In the genomic region with DNA sequence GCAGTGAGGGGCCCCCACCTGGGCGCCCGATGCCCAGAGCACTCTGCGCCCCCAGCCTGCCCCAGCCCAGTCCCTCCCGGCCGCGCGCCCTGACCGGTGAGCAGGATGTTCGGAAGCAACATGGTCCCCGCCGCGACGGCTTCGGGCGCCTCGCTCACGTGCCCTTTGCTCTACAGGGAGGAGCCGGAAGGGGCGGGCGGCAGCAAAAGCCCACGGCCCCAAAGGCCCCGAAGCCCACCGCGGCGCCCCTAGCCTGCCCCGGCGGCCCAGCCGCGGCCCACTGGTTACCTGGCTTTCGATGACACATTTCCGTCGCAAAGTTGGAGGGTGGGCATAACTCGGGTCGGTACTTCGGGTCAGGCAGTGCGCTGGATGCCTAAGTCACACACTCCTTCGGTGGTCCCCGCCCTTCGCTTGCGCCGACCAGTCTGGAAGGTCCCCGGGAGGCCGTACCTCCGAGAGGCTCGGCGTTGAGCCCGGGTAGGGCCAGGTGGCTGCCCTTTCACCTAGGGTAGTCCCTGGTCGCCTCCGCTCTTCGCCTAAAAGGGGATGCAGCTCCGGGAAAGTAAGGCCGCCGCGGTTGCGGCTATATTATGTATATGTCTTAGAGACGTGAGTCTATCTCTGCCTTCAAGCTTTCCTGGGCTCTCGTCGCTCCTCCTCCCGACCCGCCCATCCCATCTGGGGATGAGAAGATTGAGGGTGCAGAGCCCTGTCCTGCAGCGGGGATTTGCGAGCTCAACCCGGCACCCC, we compare ENCODE assay signal across 1 cellular context.
TF ChIP-seq lines count a peak whose summit lies in the region.

A gene (minus strand): TSS at position 152 of the 753 bp plus-strand sequence. CDS start 30 bp downstream, at position 122.
A gene with protein sequence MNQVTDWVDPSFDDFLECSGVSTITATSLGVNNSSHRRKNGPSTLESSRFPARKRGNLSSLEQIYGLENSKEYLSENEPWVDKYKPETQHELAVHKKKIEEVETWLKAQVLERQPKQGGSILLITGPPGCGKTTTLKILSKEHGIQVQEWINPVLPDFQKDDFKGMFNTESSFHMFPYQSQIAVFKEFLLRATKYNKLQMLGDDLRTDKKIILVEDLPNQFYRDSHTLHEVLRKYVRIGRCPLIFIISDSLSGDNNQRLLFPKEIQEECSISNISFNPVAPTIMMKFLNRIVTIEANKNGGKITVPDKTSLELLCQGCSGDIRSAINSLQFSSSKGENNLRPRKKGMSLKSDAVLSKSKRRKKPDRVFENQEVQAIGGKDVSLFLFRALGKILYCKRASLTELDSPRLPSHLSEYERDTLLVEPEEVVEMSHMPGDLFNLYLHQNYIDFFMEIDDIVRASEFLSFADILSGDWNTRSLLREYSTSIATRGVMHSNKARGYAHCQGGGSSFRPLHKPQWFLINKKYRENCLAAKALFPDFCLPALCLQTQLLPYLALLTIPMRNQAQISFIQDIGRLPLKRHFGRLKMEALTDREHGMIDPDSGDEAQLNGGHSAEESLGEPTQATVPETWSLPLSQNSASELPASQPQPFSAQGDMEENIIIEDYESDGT (plus strand): TSS at position 450 of the 753 bp plus-strand sequence. CDS start 2,391 bp downstream, outside the sequence.
A gene with protein sequence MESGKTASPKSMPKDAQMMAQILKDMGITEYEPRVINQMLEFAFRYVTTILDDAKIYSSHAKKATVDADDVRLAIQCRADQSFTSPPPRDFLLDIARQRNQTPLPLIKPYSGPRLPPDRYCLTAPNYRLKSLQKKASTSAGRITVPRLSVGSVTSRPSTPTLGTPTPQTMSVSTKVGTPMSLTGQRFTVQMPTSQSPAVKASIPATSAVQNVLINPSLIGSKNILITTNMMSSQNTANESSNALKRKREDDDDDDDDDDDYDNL (minus strand): TSS at position 152 of the 753 bp plus-strand sequence. CDS start 3,783 bp downstream, outside the sequence.

TF ChIP-seq in GM12878, 131 proteins besides CTCF, POLR2A, EP300 and RAD21 (continued from another document):
- TF ChIP-seq, protein P1, sequence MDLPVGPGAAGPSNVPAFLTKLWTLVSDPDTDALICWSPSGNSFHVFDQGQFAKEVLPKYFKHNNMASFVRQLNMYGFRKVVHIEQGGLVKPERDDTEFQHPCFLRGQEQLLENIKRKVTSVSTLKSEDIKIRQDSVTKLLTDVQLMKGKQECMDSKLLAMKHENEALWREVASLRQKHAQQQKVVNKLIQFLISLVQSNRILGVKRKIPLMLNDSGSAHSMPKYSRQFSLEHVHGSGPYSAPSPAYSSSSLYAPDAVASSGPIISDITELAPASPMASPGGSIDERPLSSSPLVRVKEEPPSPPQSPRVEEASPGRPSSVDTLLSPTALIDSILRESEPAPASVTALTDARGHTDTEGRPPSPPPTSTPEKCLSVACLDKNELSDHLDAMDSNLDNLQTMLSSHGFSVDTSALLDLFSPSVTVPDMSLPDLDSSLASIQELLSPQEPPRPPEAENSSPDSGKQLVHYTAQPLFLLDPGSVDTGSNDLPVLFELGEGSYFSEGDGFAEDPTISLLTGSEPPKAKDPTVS (IDR thresholded peaks at IDR 0.05; ENCODE audit: low read depth, low read length) = no peak
- TF ChIP-seq SRF (IDR thresholded peaks at IDR 0.05; ENCODE audit: low read depth in 2 of 2, low read length in 2 of 2) = peak in 1 of 2 experiments; percentile 70; a peak in 2 of 4 replicates
- TF ChIP-seq RUNX3 (IDR thresholded peaks at IDR 0.05; ENCODE audit: low read length) = peak; percentile 53
- TF ChIP-seq NR2F1 (conservative IDR thresholded peaks at IDR 0.05) = peak; percentile 88
- TF ChIP-seq TBL1XR1 (IDR thresholded peaks at IDR 0.05; ENCODE audit: low read depth, low read length) = peak; percentile 39; the same call in 1 of the 2 replicates
- TF ChIP-seq LARP7 (IDR thresholded peaks at IDR 0.05) = peak; percentile 90
- TF ChIP-seq STAT1 (conservative IDR thresholded peaks at IDR 0.05) = peak; percentile 98
